Comparison of ENCODE assay signal across 1 cellular context in the genomic region with DNA sequence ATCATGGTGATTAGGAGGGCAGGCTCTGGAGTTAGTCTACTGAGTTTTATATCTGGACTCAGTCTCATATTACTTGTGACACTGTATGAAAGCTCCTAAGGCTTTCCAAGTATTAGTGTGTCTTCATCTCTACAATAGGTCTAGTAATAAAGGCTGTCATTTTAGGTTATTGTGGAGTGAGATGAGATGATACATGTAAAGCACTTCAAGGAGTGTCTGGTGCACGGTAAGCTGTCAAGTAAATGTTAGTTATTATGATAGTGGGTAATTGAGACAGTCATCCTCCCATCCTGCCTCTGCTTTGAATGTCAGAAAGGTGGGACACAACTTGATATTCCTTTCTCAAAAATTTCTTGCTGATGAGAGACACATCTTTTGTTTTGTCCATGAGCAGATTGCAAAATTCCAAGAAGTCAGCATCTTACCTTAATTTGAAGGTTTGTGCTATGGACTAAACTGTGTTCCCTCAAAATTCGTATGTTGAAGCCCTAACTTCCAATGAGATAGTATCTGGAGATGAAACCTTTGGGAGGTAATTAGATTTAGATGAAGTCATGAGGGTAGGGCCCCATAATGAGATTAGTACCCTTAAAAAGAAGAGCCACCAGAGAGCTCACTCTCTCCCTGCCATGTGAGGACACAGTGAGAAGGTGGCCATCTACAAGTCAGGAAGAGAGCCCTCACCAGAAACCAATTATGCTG.
TF ChIP-seq lines count a peak whose summit lies in the region.

No MANE protein-coding gene starts in this region.

TF ChIP-seq in HCT116, 20 proteins besides CTCF, POLR2A, EP300 and RAD21 (continued from another document):
- TF ChIP-seq YY1 (IDR thresholded peaks at IDR 0.05; ENCODE audit: extremely low read depth, insufficient replicate concordance, low read depth, low read length) = no peak
- no peak for TF ChIP-seq REST (IDR thresholded peaks at IDR 0.05; ENCODE audit: low read depth)
- TF ChIP-seq, protein P1, sequence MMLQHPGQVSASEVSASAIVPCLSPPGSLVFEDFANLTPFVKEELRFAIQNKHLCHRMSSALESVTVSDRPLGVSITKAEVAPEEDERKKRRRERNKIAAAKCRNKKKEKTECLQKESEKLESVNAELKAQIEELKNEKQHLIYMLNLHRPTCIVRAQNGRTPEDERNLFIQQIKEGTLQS (IDR thresholded peaks at IDR 0.05) = no peak
- TF ChIP-seq TCF7L2 (IDR thresholded peaks at IDR 0.05; ENCODE audit: borderline replicate concordance, extremely low read depth, insufficient read depth, insufficient read length) = no peak
- no peak for TF ChIP-seq SRF (IDR thresholded peaks at IDR 0.05; ENCODE audit: low read depth)
- TF ChIP-seq ZNF274 (IDR thresholded peaks at IDR 0.05; ENCODE audit: low read depth, low read length) = no peak
- no peak for TF ChIP-seq EZH2phosphoT487 (IDR thresholded peaks at IDR 0.05; ENCODE audit: borderline replicate concordance)
- TF ChIP-seq FOSL1 (IDR thresholded peaks at IDR 0.05; ENCODE audit: low read depth) = no peak
- no peak for TF ChIP-seq CEBPB (IDR thresholded peaks at IDR 0.05; ENCODE audit: low read depth)
- no peak for TF ChIP-seq CBX3 (IDR thresholded peaks at IDR 0.05; ENCODE audit: low read depth)
- TF ChIP-seq POLR2AphosphoS5 (IDR thresholded peaks at IDR 0.05; ENCODE audit: low read depth, low read length) = no peak
- no peak for TF ChIP-seq SP1 (IDR thresholded peaks at IDR 0.05; ENCODE audit: low read depth)
- TF ChIP-seq, protein P2, sequence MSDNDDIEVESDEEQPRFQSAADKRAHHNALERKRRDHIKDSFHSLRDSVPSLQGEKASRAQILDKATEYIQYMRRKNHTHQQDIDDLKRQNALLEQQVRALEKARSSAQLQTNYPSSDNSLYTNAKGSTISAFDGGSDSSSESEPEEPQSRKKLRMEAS (IDR thresholded peaks at IDR 0.05) = no peak
- TF ChIP-seq ZBTB33 (IDR thresholded peaks at IDR 0.05; ENCODE audit: extremely low read depth, insufficient replicate concordance, low read length) = no peak
- TF ChIP-seq EGR1 (IDR thresholded peaks at IDR 0.05; ENCODE audit: low read depth) = no peak
- no peak for TF ChIP-seq SIN3A (IDR thresholded peaks at IDR 0.05; ENCODE audit: low read depth)
TF ChIP-seq in HCT116: peak in this region for 0.
